ENCODE assay signal across 19 cellular contexts in genomic region chr13:23637813-23638212, GRCh38.
DNase-seq lines count a peak whose midpoint lies in the region; ATAC-seq and TF ChIP-seq lines count a peak whose summit lies in the region.
"Had no signal": no experiment of that assay in that cellular context is flagged by ENCODE, and none has a peak within 500 bp of the region (broad histone marks: within the 10 kb centered on the region; RNA-seq: fewer than 3 reads in every experiment).

No MANE protein-coding gene starts in this region.

- WGBS in endodermal cell (ENCODE audit: insufficient coverage in 1 of 2, insufficient read length in 1 of 2), 2 experiments, result 63 to 73% methylated on average over 7 to 9 of the region's 9 CpGs

- no peak overlapping the region for H3K27ac Mint-ChIP-seq in endodermal cell
- H3K27ac Mint-ChIP-seq: activated T-helper 17 cell treated with anti-CD3 and anti-CD28 coated beads, Interleukin-2, amount 50 U/mL, for 72 hours had no signal

- no peaks in the 10 kb centered on the region for H3K9me3 Mint-ChIP-seq in endodermal cell
- H3K9me3 Mint-ChIP-seq: activated T-helper 17 cell treated with anti-CD3 and anti-CD28 coated beads, Interleukin-2, amount 50 U/mL, for 72 hours had no signal

- H3K4me1 ChIP-seq in right atrium auricular region (peaks cover 0 to 13% of the 10 kb centered on the region in 2 donors), endodermal cell (ENCODE audit: control insufficient read depth, insufficient read depth, low read length) (peaks cover 4% of the 10 kb centered on the region)
- H3K4me1 ChIP-seq: tibial artery had no signal

- no peak overlapping the region for H3K9ac ChIP-seq in endodermal cell (ENCODE audit: extremely low read depth, low read length, poor library complexity, severe bottlenecking)

- H3K4me3 ChIP-seq in right atrium auricular region, result no peak overlapping the region
- no peak overlapping the region for H3K4me3 ChIP-seq in endodermal cell (ENCODE audit: low read length)
- H3K4me3 ChIP-seq: skin epidermis, tibial artery had no signal

- no peak for DNase-seq in Right ventricle myocardium inferior (ENCODE audit: missing footprints)
- no peak for DNase-seq in right atrium auricular region (ENCODE audit: low spot score)
- DNase-seq in endodermal cell, result no peak
- peak; percentile 58 for DNase-seq in myocyte (ENCODE audit: low read depth)
- DNase-seq in omental fat pad (ENCODE audit: low spot score), result no peak
- DNase-seq in activated naive CD4-positive, alpha-beta T cell treated with anti-CD3 and anti-CD28 coated beads, Interleukin-2, amount 50 U/mL, for 16 hours, result no peak
- DNase-seq in NCI-H748 (lab: John Stamatoyannopoulos, UW; ENCODE audit: unreplicated experiment), result no peak
- DNase-seq: activated CD4-positive, CD25-positive, alpha-beta regulatory T cell; DMS79; MV-4-11; NK-92 treated with Interleukin-12 subunit alpha and Interleukin-12 subunit beta, amount 100 ng/mL, for 24 hours; occipital lobe; stimulated activated CD4-positive, alpha-beta T cell treated with anti-CD3 and anti-CD28 coated beads, Interleukin-4, amount 100 ng/mL, for 4 hours; T-helper 2 cell; tibial artery had no signal

- H3K36me3 Mint-ChIP-seq in endodermal cell (ENCODE audit: low read depth), result no peaks in the 10 kb centered on the region

- H3K4me3 Mint-ChIP-seq in endodermal cell, result no peak overlapping the region
- H3K4me3 Mint-ChIP-seq: activated T-helper 17 cell treated with anti-CD3 and anti-CD28 coated beads, Interleukin-2, amount 50 U/mL, for 72 hours had no signal

- H3K27me3 Mint-ChIP-seq in endodermal cell (ENCODE audit: insufficient read depth), result no peaks in the 10 kb centered on the region
- H3K27me3 Mint-ChIP-seq: activated T-helper 17 cell treated with anti-CD3 and anti-CD28 coated beads, Interleukin-2, amount 50 U/mL, for 72 hours had no signal

- intact Hi-C loops in Right ventricle myocardium inferior (cut with DNase I), result no loop called here

- H3K36me3 ChIP-seq in right atrium auricular region (peaks cover 4% of the 10 kb centered on the region), endodermal cell (ENCODE audit: control insufficient read depth, insufficient read depth, low read length) (no peaks in the 10 kb centered on the region)
- H3K36me3 ChIP-seq: tibial artery had no signal

- no peaks in the 10 kb centered on the region for H3K27me3 ChIP-seq in right atrium auricular region
- no peaks in the 10 kb centered on the region for H3K27me3 ChIP-seq in endodermal cell (ENCODE audit: control insufficient read depth, insufficient read depth, low read length, poor library complexity, severe bottlenecking)
- H3K27me3 ChIP-seq: tibial artery had no signal

- ATAC-seq in Right ventricle myocardium inferior (peak; percentile 61), omental fat pad (ENCODE audit: low FRiP score) (no peak), GM21737 (IDR thresholded peaks at IDR 0.05; ENCODE audit: unreplicated experiment) (no peak)
- ATAC-seq: activated T-helper 17 cell treated with anti-CD3 and anti-CD28 coated beads, Interleukin-2, amount 50 U/mL, for 72 hours had no signal

- H3K27ac ChIP-seq in right atrium auricular region (peak overlapping the region in 1 of 2 donors; percentile 25), endodermal cell (ENCODE audit: low read depth, low read length) (peak overlapping the region; percentile 36)
- H3K27ac ChIP-seq: epithelial cell of prostate, tibial artery had no signal

- TF ChIP-seq CTCF in right atrium auricular region (IDR thresholded peaks at IDR 0.05) (no peak), endodermal cell (conservative IDR thresholded peaks at IDR 0.05) (no peak), omental fat pad (IDR thresholded peaks at IDR 0.05) (no peak)

- H3K4me1 Mint-ChIP-seq in endodermal cell, result peaks cover 36% of the 10 kb centered on the region
- H3K4me1 Mint-ChIP-seq: activated T-helper 17 cell treated with anti-CD3 and anti-CD28 coated beads, Interleukin-2, amount 50 U/mL, for 72 hours had no signal

- H3K9me3 ChIP-seq in right atrium auricular region (no peaks in the 10 kb centered on the region), endodermal cell (ENCODE audit: control insufficient read depth, low read length) (no peaks in the 10 kb centered on the region)
- H3K9me3 ChIP-seq: tibial artery had no signal
